In the genomic region with DNA sequence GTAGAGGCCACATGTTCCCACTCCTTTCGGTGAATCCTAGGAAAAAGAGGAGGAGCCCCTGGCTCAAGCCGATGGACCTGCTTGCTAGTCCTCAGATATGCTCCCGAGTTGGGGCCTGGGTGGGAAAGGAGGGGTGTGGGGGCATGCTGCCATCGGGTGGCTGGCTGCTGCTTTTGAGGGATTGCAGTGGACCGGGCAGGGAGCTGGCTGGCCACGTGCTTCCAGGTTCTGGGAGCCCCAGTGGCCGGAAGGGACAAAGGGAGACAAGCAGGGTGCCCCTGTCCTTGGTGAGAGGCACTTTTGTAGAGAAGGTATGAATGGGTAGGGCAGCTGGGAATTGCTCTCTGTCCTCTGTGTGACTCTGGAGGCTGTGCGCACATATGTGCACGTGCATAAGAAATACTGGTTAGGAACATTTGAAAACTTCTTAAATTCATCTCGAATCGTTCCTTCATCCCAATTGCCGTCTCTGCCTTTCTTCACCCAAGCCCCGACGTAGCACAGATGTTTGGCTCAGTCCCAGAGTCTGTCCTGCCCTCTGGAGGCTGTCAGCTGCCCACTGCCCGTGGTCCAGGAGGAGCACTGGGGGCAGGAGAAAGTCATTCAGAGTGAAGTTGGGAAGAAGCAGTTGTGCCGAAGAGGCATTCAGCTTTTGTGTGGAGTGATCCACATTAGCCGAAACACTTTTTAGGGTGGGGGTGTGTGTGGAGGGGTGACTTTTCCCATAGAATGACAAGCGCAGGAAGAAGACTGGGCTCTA, we compare ENCODE assay signal across 18 cellular contexts.
DNase-seq lines count a peak whose midpoint lies in the region; ATAC-seq, FAIRE-seq and TF ChIP-seq lines count a peak whose summit lies in the region.
"Had no signal": no experiment of that assay in that cellular context is flagged by ENCODE, and none has a peak within 500 bp of the region (broad histone marks: within the 10 kb centered on the region; RNA-seq: fewer than 3 reads in every experiment).

No MANE protein-coding gene starts in this region.

- intact Hi-C loops in Right ventricle myocardium inferior (cut with DNase I) = loop anchor here (2.0 to 5.0 kb wide), 5 partner anchors 35 to 125 kb away; a partner anchor contains a TSS
- intact Hi-C loops in cardiac septum (cut with DNase I) = loop anchor here (1.0 kb wide), 2 partner anchors 67 to 129 kb away; no protein-coding TSS in a partner anchor

- H3K27me3 ChIP-seq in thoracic aorta (replicated peaks; ENCODE audit: insufficient read depth) = no peaks in the 10 kb centered on the region
- H3K27me3 ChIP-seq: uterus had no signal

- H3K36me3 Mint-ChIP-seq in endothelial cell (ENCODE audit: low read depth, unreplicated experiment) = peaks cover 23% of the 10 kb centered on the region

- DNase-seq in Right ventricle myocardium inferior (ENCODE audit: missing footprints) = no peak
- DNase-seq in cardiac septum (ENCODE audit: low spot score) = no peak
- no peak for DNase-seq in endothelial cell (ENCODE audit: low spot score)
- no peak for DNase-seq in thoracic aorta (ENCODE audit: low spot score)
- no peak for DNase-seq in frontal cortex (ENCODE audit: low spot score in 2 of 2)
- DNase-seq in GM19239 (ENCODE audit: insufficient read length, low spot score) = no peak
- DNase-seq: activated CD4-positive, CD25-positive, alpha-beta regulatory T cell treated with anti-CD3 and anti-CD28 coated beads, Interleukin-2, amount 50 U/mL, for 72 hours; activated effector memory CD4-positive, alpha-beta T cell treated with anti-CD3 and anti-CD28 coated beads, Interleukin-2, amount 50 U/mL, for 16 hours; mucosa of descending colon; stimulated activated naive CD8-positive, alpha-beta T cell treated with anti-CD3 and anti-CD28 coated beads, Interleukin-15, amount 100 ng/mL, for 72 hours; T-helper 1 cell; uterus had no signal

- H3K27ac Mint-ChIP-seq in endothelial cell (ENCODE audit: unreplicated experiment) = no peak overlapping the region
- H3K27ac Mint-ChIP-seq: dendritic cell treated with granulocyte-macrophage colony-stimulating factor and Interleukin-4, amounts not matched to agents 40 ng/mL and 50 ng/mL, for 4 days; stimulated activated naive CD8-positive, alpha-beta T cell treated with anti-CD3 and anti-CD28 coated beads, Interleukin-15, amount 100 ng/mL, for 72 hours had no signal

- H3K4me3 ChIP-seq in mesodermal cell (ENCODE audit: extremely low read depth, insufficient read depth, low read length, poor library complexity, severe bottlenecking) (peak overlapping the region; percentile 50), thoracic aorta (peak overlapping the region; percentile 73)
- H3K4me3 ChIP-seq: mucosa of descending colon, uterus had no signal

- H3K9me3 ChIP-seq in mesodermal cell (ENCODE audit: control insufficient read depth, low read length) = no peaks in the 10 kb centered on the region
- no peaks in the 10 kb centered on the region for H3K9me3 ChIP-seq in thoracic aorta
- H3K9me3 ChIP-seq: A549, mucosa of descending colon, uterus had no signal

- H3K4me1 ChIP-seq in mesodermal cell (ENCODE audit: control insufficient read depth, insufficient read depth, low read length, poor library complexity, severe bottlenecking) (peaks cover 45% of the 10 kb centered on the region), thoracic aorta (ENCODE audit: control insufficient read depth in 1 of 2, low read depth in 2 of 2) (peaks cover 23 to 61% of the 10 kb centered on the region in 2 donors)

- peaks cover 12% of the 10 kb centered on the region for H3K27me3 Mint-ChIP-seq in endothelial cell (ENCODE audit: unreplicated experiment)

- no peaks in the 10 kb centered on the region for H3K9me3 Mint-ChIP-seq in endothelial cell (ENCODE audit: unreplicated experiment)
- H3K9me3 Mint-ChIP-seq: dendritic cell treated with granulocyte-macrophage colony-stimulating factor and Interleukin-4, amounts not matched to agents 40 ng/mL and 50 ng/mL, for 4 days; stimulated activated naive CD8-positive, alpha-beta T cell treated with anti-CD3 and anti-CD28 coated beads, Interleukin-15, amount 100 ng/mL, for 72 hours had no signal

- TF ChIP-seq CTCF in endothelial cell (IDR thresholded peaks at IDR 0.05; ENCODE audit: unreplicated experiment) = no peak
- TF ChIP-seq CTCF in thoracic aorta (IDR thresholded peaks at IDR 0.05) = no peak

- ATAC-seq in Right ventricle myocardium inferior = peak; percentile 9
- no peak for ATAC-seq in thoracic aorta (ENCODE audit: insufficient number of reproducible peaks, low FRiP score, low read depth)
- no peak for ATAC-seq in HG03039 (IDR thresholded peaks at IDR 0.05; ENCODE audit: unreplicated experiment)
- ATAC-seq: esophagus mucosa; mucosa of descending colon; stimulated activated naive CD8-positive, alpha-beta T cell treated with anti-CD3 and anti-CD28 coated beads, Interleukin-15, amount 100 ng/mL, for 72 hours had no signal

- H3K4me3 Mint-ChIP-seq in endothelial cell (ENCODE audit: unreplicated experiment) = peak overlapping the region; percentile 25
- H3K4me3 Mint-ChIP-seq: dendritic cell treated with granulocyte-macrophage colony-stimulating factor and Interleukin-4, amounts not matched to agents 40 ng/mL and 50 ng/mL, for 4 days had no signal

- no peak overlapping the region for H3K27ac ChIP-seq in mesodermal cell (ENCODE audit: low read depth, low read length, severe bottlenecking)
- no peak overlapping the region for H3K27ac ChIP-seq in thoracic aorta
- H3K27ac ChIP-seq: A549, RWPE1, uterus had no signal

- no peaks in the 10 kb centered on the region for H3K36me3 ChIP-seq in mesodermal cell (ENCODE audit: control insufficient read depth, insufficient read depth, low read length)
- no peaks in the 10 kb centered on the region for H3K36me3 ChIP-seq in thoracic aorta
- H3K36me3 ChIP-seq: uterus had no signal

- no peak for FAIRE-seq in frontal cortex (lab: Jason Lieb, UNC)
- no peak for FAIRE-seq in GM19239 (lab: Jason Lieb, UNC)
- FAIRE-seq: A549 had no signal

- 62 to 67% methylated on average over 16 to 17 of the region's 18 CpGs for WGBS in mesodermal cell (ENCODE audit: insufficient coverage in 2 of 2), 2 experiments

- H3K4me1 Mint-ChIP-seq in endothelial cell (ENCODE audit: unreplicated experiment) = peaks cover 37% of the 10 kb centered on the region
